In genomic region chr11:119696378-119697157, GRCh38 we compare ENCODE assay signal across 17 cellular contexts. TPM values are rescaled to one million over a fixed set of nuclear protein-coding genes. Genes with fewer than 3 reads are reported as not detected.
A peak's percentile ranks its signal among the peaks of the same experiment; 100 is the strongest.
DNase-seq lines count a peak whose midpoint lies in the region; ATAC-seq, FAIRE-seq and TF ChIP-seq lines count a peak whose summit lies in the region.
"Had no signal": no experiment of that assay in that cellular context is flagged by ENCODE, and none has a peak within 500 bp of the region (broad histone marks: within the 10 kb centered on the region; RNA-seq: fewer than 3 reads in every experiment).

No MANE protein-coding gene starts in this region.

- H3K4me3 ChIP-seq in BLaER1 (no peak overlapping the region), HUES64 (ENCODE audit: low read length) (no peak overlapping the region), RWPE2 (ENCODE audit: severe bottlenecking) (no peak overlapping the region)
- H3K4me3 ChIP-seq: cardiac muscle cell, pancreas had no signal

- H3K9ac ChIP-seq in BLaER1 (no peak overlapping the region), HUES64 (ENCODE audit: low read depth, low read length) (0 out of 2 replicates have a peak overlapping the region, but pooled peaks have one; percentile 4)

- H3K4me1 ChIP-seq in BLaER1, result peaks cover 82% of the 10 kb centered on the region
- peaks cover 49% of the 10 kb centered on the region for H3K4me1 ChIP-seq in HUES64 (ENCODE audit: insufficient read depth, low read length)
- H3K4me1 ChIP-seq in RWPE2 (ENCODE audit: insufficient read depth, poor library complexity, severe bottlenecking), result peaks cover 92% of the 10 kb centered on the region

- no peak overlapping the region for H3K4me3 Mint-ChIP-seq in stimulated activated memory B cell treated with anti-CD40 and anti-IgM and Interleukin-4, amounts not matched to agents 10 μg/mL and 1 μg/mL and 100 μg/mL, for 72 hours
- H3K4me3 Mint-ChIP-seq: activated CD8-positive, alpha-beta T cell treated with anti-CD3 and anti-CD28 coated beads for 36 hours; activated naive CD4-positive, alpha-beta T cell treated with anti-CD3 and anti-CD28 coated beads, Interleukin-2, amount 10 ng/mL, durations not matched to agents 7 days and 5 days had no signal

- H3K9me3 Mint-ChIP-seq in stimulated activated memory B cell treated with anti-CD40 and anti-IgM and Interleukin-4, amounts not matched to agents 10 μg/mL and 1 μg/mL and 100 μg/mL, for 72 hours, result no peaks in the 10 kb centered on the region
- H3K9me3 Mint-ChIP-seq: activated CD8-positive, alpha-beta T cell treated with anti-CD3 and anti-CD28 coated beads for 36 hours; activated naive CD4-positive, alpha-beta T cell treated with anti-CD3 and anti-CD28 coated beads, Interleukin-2, amount 10 ng/mL, durations not matched to agents 7 days and 5 days had no signal

- H4K20me1 ChIP-seq in BLaER1, result peaks cover 46% of the 10 kb centered on the region

- H3K36me3 Mint-ChIP-seq in stimulated activated memory B cell treated with anti-CD40 and anti-IgM and Interleukin-4, amounts not matched to agents 10 μg/mL and 1 μg/mL and 100 μg/mL, for 72 hours, result no peaks in the 10 kb centered on the region
- H3K36me3 Mint-ChIP-seq: activated naive CD4-positive, alpha-beta T cell treated with anti-CD3 and anti-CD28 coated beads, Interleukin-2, amount 10 ng/mL, durations not matched to agents 7 days and 5 days had no signal

- TF ChIP-seq POLR2A in GM18505 (IDR thresholded peaks at IDR 0.05; ENCODE audit: borderline replicate concordance, extremely low read depth, insufficient read depth, insufficient read length) (no peak), H54 (IDR thresholded peaks at IDR 0.05; ENCODE audit: low read depth, low read length) (no peak)

- peak overlapping the region; percentile 88 for H3K4me2 ChIP-seq in BLaER1

- H3K9me3 ChIP-seq in BLaER1 (no peaks in the 10 kb centered on the region), HUES64 (ENCODE audit: insufficient read depth, low read depth, low read length) (no peaks in the 10 kb centered on the region), RWPE2 (ENCODE audit: severe bottlenecking) (no peaks in the 10 kb centered on the region)
- H3K9me3 ChIP-seq: pancreas had no signal

- DNase-seq in RWPE2 (ENCODE audit: low spot score) (peak; percentile 97), islet precursor cell (peak; percentile 90), H54 (ENCODE audit: insufficient read length, low spot score) (no peak), dermis blood vessel endothelial cell (no peak)
- DNase-seq: activated CD8-positive, alpha-beta T cell treated with anti-CD3 and anti-CD28 coated beads for 36 hours; activated naive CD4-positive, alpha-beta T cell treated with anti-CD3 and anti-CD28 coated beads, Interleukin-2, amount 10 ng/mL, durations not matched to agents 7 days and 5 days; DND-41; IMR-90; NCI-H187; T-helper 9 cell had no signal

- H3K27me3 ChIP-seq in BLaER1 (no peaks in the 10 kb centered on the region), HUES64 (ENCODE audit: insufficient read depth, low read length) (no peaks in the 10 kb centered on the region), RWPE2 (ENCODE audit: insufficient read depth, poor library complexity, severe bottlenecking) (no peaks in the 10 kb centered on the region)
- H3K27me3 ChIP-seq: cardiac muscle cell, pancreas had no signal

- peak; percentile 67 for ATAC-seq in RWPE2 (ENCODE audit: low read depth)
- ATAC-seq in stimulated activated memory B cell treated with anti-CD40 and anti-IgM and Interleukin-4, amounts not matched to agents 10 μg/mL and 1 μg/mL and 100 μg/mL, for 72 hours, result no peak
- no peak for ATAC-seq in GM18505 (IDR thresholded peaks at IDR 0.05; ENCODE audit: unreplicated experiment)
- ATAC-seq: activated CD8-positive, alpha-beta T cell treated with anti-CD3 and anti-CD28 coated beads for 36 hours; pancreas had no signal

- H3K36me3 ChIP-seq in BLaER1 (no peaks in the 10 kb centered on the region; the same call in 1 of the 2 replicates), HUES64 (ENCODE audit: insufficient read depth, low read length) (no peaks in the 10 kb centered on the region), RWPE2 (ENCODE audit: low read depth) (peaks cover 18% of the 10 kb centered on the region)
- H3K36me3 ChIP-seq: cardiac muscle cell, pancreas had no signal

- H3K27me3 Mint-ChIP-seq in stimulated activated memory B cell treated with anti-CD40 and anti-IgM and Interleukin-4, amounts not matched to agents 10 μg/mL and 1 μg/mL and 100 μg/mL, for 72 hours, result peaks cover 12% of the 10 kb centered on the region
- H3K27me3 Mint-ChIP-seq: activated CD8-positive, alpha-beta T cell treated with anti-CD3 and anti-CD28 coated beads for 36 hours had no signal

- no peak for FAIRE-seq in H54 (lab: Jason Lieb, UNC)
- FAIRE-seq: endothelial cell of umbilical vein, pancreas had no signal

- no peak for TF ChIP-seq CTCF in RWPE2 (IDR thresholded peaks at IDR 0.05; ENCODE audit: poor library complexity, severe bottlenecking)

- H3K27ac ChIP-seq in BLaER1 (peak overlapping the region; percentile 73; the same call in 1 of the 2 replicates), HUES64 (ENCODE audit: low read depth, low read length) (no peak overlapping the region), RWPE2 (ENCODE audit: poor library complexity, severe bottlenecking) (peak overlapping the region; percentile 95)
- H3K27ac ChIP-seq: cardiac muscle cell, pancreas had no signal

- no peak overlapping the region for H3K27ac Mint-ChIP-seq in stimulated activated memory B cell treated with anti-CD40 and anti-IgM and Interleukin-4, amounts not matched to agents 10 μg/mL and 1 μg/mL and 100 μg/mL, for 72 hours
- H3K27ac Mint-ChIP-seq: activated CD8-positive, alpha-beta T cell treated with anti-CD3 and anti-CD28 coated beads for 36 hours; activated naive CD4-positive, alpha-beta T cell treated with anti-CD3 and anti-CD28 coated beads, Interleukin-2, amount 10 ng/mL, durations not matched to agents 7 days and 5 days had no signal

- WGBS in HUES64, result 79% methylated on average over 17 of the region's 19 CpGs

- no peaks in the 10 kb centered on the region for H3K4me1 Mint-ChIP-seq in stimulated activated memory B cell treated with anti-CD40 and anti-IgM and Interleukin-4, amounts not matched to agents 10 μg/mL and 1 μg/mL and 100 μg/mL, for 72 hours

RNA-seq across cellular contexts. Expression of gene NECTIN1, which starts 32.4 kb away (rescaled TPM):
- polyA plus RNA-seq in HUES64 (2013, experiment 1 of 2), result 54.9 TPM
- polyA plus RNA-seq in HUES64 (2013, experiment 2 of 2), result 46.5 TPM
- 3.1 and 7.5 TPM in 2 replicates for total RNA-seq in dermis blood vessel endothelial cell

Comparison
In these comparisons a context has a peak if more than half of its experiments do, and no peak if none do; other contexts are left out.
1. DNase-seq: peak in RWPE2 (single experiment) and islet precursor cell (single experiment); none in H54 (single experiment) and dermis blood vessel endothelial cell (single experiment).